Comparison of ENCODE assay signal across 8 cellular contexts in genomic region chr6:77620290-77620882, GRCh38. TPM values are rescaled to one million over a fixed set of nuclear protein-coding genes. Genes with fewer than 3 reads are reported as not detected.
DNase-seq lines count a peak whose midpoint lies in the region; ATAC-seq, FAIRE-seq and TF ChIP-seq lines count a peak whose summit lies in the region.

No MANE protein-coding gene starts in this region.

- in situ Hi-C loops in KBM-7 (cut with MboI; ENCODE audit: low pct_unique_long_range_greater_than_20kb, low sequenced_read_pairs), result no loop called here

- H3K36me3 ChIP-seq in left ventricle myocardium inferior, result no peaks in the 10 kb centered on the region

- H3K9me3 ChIP-seq in left ventricle myocardium inferior (replicated peaks), result peaks cover 24% of the 10 kb centered on the region

- intact Hi-C loops in left ventricle myocardium inferior (cut with micrococcal nuclease) (no loop called here), Right ventricle myocardium inferior (cut with DNase I) (no loop called here)

- no peak overlapping the region for H3K4me3 ChIP-seq in left ventricle myocardium inferior

- peak; percentile 40 for TF ChIP-seq CTCF in left ventricle myocardium inferior (IDR thresholded peaks at IDR 0.05; ENCODE audit: borderline replicate concordance)

- no peak overlapping the region for H3K27ac ChIP-seq in left ventricle myocardium inferior (replicated peaks)

- ATAC-seq in Right ventricle myocardium inferior, result no peak

- TF ChIP-seq POLR2A in erythroblast (IDR thresholded peaks at IDR 0.05; ENCODE audit: low read length), result no peak

- FAIRE-seq in urothelium cell line (lab: Jason Lieb, UNC), result no peak

- H3K4me1 ChIP-seq in left ventricle myocardium inferior, result no peaks in the 10 kb centered on the region

- DNase-seq in left ventricle myocardium inferior (no peak), Right ventricle myocardium inferior (ENCODE audit: missing footprints) (no peak), NCI-H1048 (lab: John Stamatoyannopoulos, UW) (peak; percentile 71), erythroblast (lab: John Stamatoyannopoulos, UW) (peak; percentile 1 to 18), urothelium cell line (ENCODE audit: low spot score) (peak; percentile 3), KBM-7 (no peak), NCI-H187 (lab: John Stamatoyannopoulos, UW) (no peak)
- DNase-seq in stimulated activated CD4-positive, alpha-beta T cell treated with anti-CD3 and anti-CD28 coated beads, Interleukin-2, amount 100 ng/mL, for 24 hours, result no peak

- no peaks in the 10 kb centered on the region for H3K27me3 ChIP-seq in left ventricle myocardium inferior (ENCODE audit: low read depth)

RNA-seq across cellular contexts. Expression of gene MEI4, which starts 32.5 kb away (rescaled TPM):
- total RNA-seq in left ventricle myocardium inferior (0.52 TPM), Right ventricle myocardium inferior (0.65 TPM)

Comparison
In these comparisons a context has a peak if more than half of its experiments do, and no peak if none do; other contexts are left out.
1. DNase-seq: peak in NCI-H1048 (single experiment), erythroblast (2 of 2) and urothelium cell line (single experiment); none in left ventricle myocardium inferior (single experiment), Right ventricle myocardium inferior (single experiment), KBM-7 (single experiment), NCI-H187 (0 of 2) and stimulated activated CD4-positive, alpha-beta T cell treated with anti-CD3 and anti-CD28 coated beads, Interleukin-2, amount 100 ng/mL, for 24 hours (0 of 2).